In genomic region chr12:69239922-69240624, GRCh38 we compare ENCODE assay signal across 8 cellular contexts. TPM values are rescaled to one million over a fixed set of nuclear protein-coding genes. Genes with fewer than 3 reads are reported as not detected.
DNase-seq lines count a peak whose midpoint lies in the region; ATAC-seq and TF ChIP-seq lines count a peak whose summit lies in the region.

No MANE protein-coding gene starts in this region.

- H3K4me3 Mint-ChIP-seq in GM23338 (peak overlapping the region; percentile 93), activated B cell treated with CpG ODN at 0.5 μM for 24 hours (peak overlapping the region; percentile 99)

- peak; percentile 57 for ATAC-seq in GM23338
- ATAC-seq in activated B cell treated with CpG ODN at 0.5 μM for 24 hours (ENCODE audit: low read depth) = peak; percentile 23

- H3K36me3 ChIP-seq in GM23338 (ENCODE audit: insufficient read depth) (no peaks in the 10 kb centered on the region), Loucy (ENCODE audit: insufficient read depth, low read length) (no peaks in the 10 kb centered on the region)

- H3K9me2 ChIP-seq in GM23338 (ENCODE audit: insufficient read depth) = no peaks in the 10 kb centered on the region
- no peaks in the 10 kb centered on the region for H3K9me2 ChIP-seq in Loucy (replicated peaks; ENCODE audit: low read depth, low read length)

- H3K4me2 ChIP-seq in GM23338 (peak overlapping the region; percentile 91), Loucy (ENCODE audit: low read depth, low read length, poor library complexity, severe bottlenecking) (peak overlapping the region; percentile 87)

- H3K27ac ChIP-seq in GM23338 (ENCODE audit: low read depth) = peak overlapping the region; percentile 99

- peak overlapping the region; percentile 95 for H3K4me3 ChIP-seq in GM12864 (ENCODE audit: low read depth, low read length)
- peak overlapping the region; percentile 97 for H3K4me3 ChIP-seq in GM23338
- H3K4me3 ChIP-seq in Loucy (ENCODE audit: low read length, poor library complexity, severe bottlenecking) = peak overlapping the region; percentile 100

- CTCF ChIA-PET in activated B cell treated with CpG ODN at 0.5 μM for 24 hours (lab: Charles Lee) = interaction anchor here (2.1 kb wide), 1 partner anchor 83 kb away, joined by 7 read pairs; no protein-coding TSS in a partner anchor

- H4K20me1 ChIP-seq in GM23338 (replicated peaks; ENCODE audit: insufficient read depth) (peaks cover 43% of the 10 kb centered on the region), Loucy (ENCODE audit: insufficient read depth, low read length, poor library complexity, severe bottlenecking) (peaks cover 49% of the 10 kb centered on the region)

- H3K79me2 ChIP-seq in GM23338 (replicated peaks; ENCODE audit: insufficient read depth) (peaks cover 52% of the 10 kb centered on the region), Loucy (ENCODE audit: insufficient read depth, low read length) (peaks cover 64% of the 10 kb centered on the region)

- DNase-seq in GM12864 (ENCODE audit: low read depth) (no peak), GM23338 (ENCODE audit: low spot score) (peak; percentile 75), activated B cell treated with CpG ODN at 0.5 μM for 24 hours (peak; percentile 62), kidney tubule cell (ENCODE audit: low spot score) (peak; percentile 48), KG1 (lab: John Stamatoyannopoulos, UW) (no peak)
- peak; percentile 48 for DNase-seq in central memory CD4-positive, alpha-beta T cell
- peak; percentile 14 to 16 for DNase-seq in stimulated activated CD4-positive, alpha-beta T cell treated with anti-CD3 and anti-CD28 coated beads, Interleukin-15, amount 100 ng/mL, for 48 hours (ENCODE audit: low read depth in 2 of 2)

- H3K4me1 ChIP-seq in GM23338 (ENCODE audit: insufficient read depth) = peaks cover 37% of the 10 kb centered on the region
- peaks cover 38% of the 10 kb centered on the region for H3K4me1 ChIP-seq in Loucy (ENCODE audit: insufficient read depth, low read length, poor library complexity, severe bottlenecking)

- H3F3A ChIP-seq in GM23338 (replicated peaks; ENCODE audit: low read depth) (peaks cover 3% of the 10 kb centered on the region; the same call in 1 of the 2 replicates), Loucy (ENCODE audit: low read depth) (no peaks in the 10 kb centered on the region)

- peak overlapping the region; percentile 99 for H3K9ac ChIP-seq in Loucy (ENCODE audit: low read depth, low read length, poor library complexity, severe bottlenecking)

- H2AFZ ChIP-seq in GM23338 = peak overlapping the region; percentile 19; the same call in 1 of the 2 replicates
- peak overlapping the region; percentile 56 for H2AFZ ChIP-seq in Loucy (ENCODE audit: low read length)

- peak overlapping the region; percentile 99 for H3K27ac Mint-ChIP-seq in GM23338
- H3K27ac Mint-ChIP-seq in activated B cell treated with CpG ODN at 0.5 μM for 24 hours = peak overlapping the region; percentile 90

- TF ChIP-seq CTCF in GM12864 (IDR thresholded peaks at IDR 0.05; ENCODE audit: low read depth, low read length, missing control alignments) (no peak), GM23338 (conservative IDR thresholded peaks at IDR 0.05; ENCODE audit: low read depth in 2 of 2) (no peak), Loucy (conservative IDR thresholded peaks at IDR 0.05; ENCODE audit: low read length) (no peak), activated B cell treated with CpG ODN at 0.5 μM for 24 hours (IDR thresholded peaks at IDR 0.05) (no peak)

- H3K36me3 Mint-ChIP-seq in GM23338 (ENCODE audit: low read depth) (peaks cover 37% of the 10 kb centered on the region), activated B cell treated with CpG ODN at 0.5 μM for 24 hours (ENCODE audit: low read depth) (peaks cover 21% of the 10 kb centered on the region)

- POLR2A ChIA-PET in activated B cell treated with CpG ODN at 0.5 μM for 24 hours (lab: Charles Lee) = interaction anchor here (0.6 to 1.4 kb wide), 2 partner anchors 262 to 432 kb away, joined by 3 read pairs; partner anchors contain the start of gene MDM2

- peaks cover 39% of the 10 kb centered on the region for H3K4me1 Mint-ChIP-seq in GM23338
- peaks cover 54% of the 10 kb centered on the region for H3K4me1 Mint-ChIP-seq in activated B cell treated with CpG ODN at 0.5 μM for 24 hours

- H3K27me3 ChIP-seq in GM23338 (ENCODE audit: insufficient read depth) (no peaks in the 10 kb centered on the region), Loucy (ENCODE audit: insufficient read depth, low read length, poor library complexity, severe bottlenecking) (peaks cover 4% of the 10 kb centered on the region)

- H3K9me3 Mint-ChIP-seq in GM23338 = no peaks in the 10 kb centered on the region; the same call in 2 of the 3 replicates
- H3K9me3 Mint-ChIP-seq in activated B cell treated with CpG ODN at 0.5 μM for 24 hours = no peaks in the 10 kb centered on the region

- H3K27me3 Mint-ChIP-seq in GM23338 (ENCODE audit: insufficient read depth, low read depth, poor library complexity) (peaks cover 6% of the 10 kb centered on the region), activated B cell treated with CpG ODN at 0.5 μM for 24 hours (no peaks in the 10 kb centered on the region)

- intact Hi-C loops in activated B cell treated with CpG ODN at 0.5 μM for 24 hours (cut with micrococcal nuclease) = loop anchor here (1.0 to 5.0 kb wide), 11 partner anchors 83 to 1973 kb away; partner anchors contain the start of genes CAND1, CCT2, CNOT2 and CPM

- no peaks in the 10 kb centered on the region for H3K9me3 ChIP-seq in Loucy (ENCODE audit: insufficient read depth, low read depth, low read length)

TF ChIP-seq in GM23338, 12 proteins besides CTCF, POLR2A, EP300 and RAD21:
- TF ChIP-seq EZH2 (IDR thresholded peaks at IDR 0.05; ENCODE audit: low read depth, unreplicated experiment) = no peak
- TF ChIP-seq NANOG (IDR thresholded peaks at IDR 0.05; ENCODE audit: borderline replicate concordance) = no peak
- TF ChIP-seq REST (IDR thresholded peaks at IDR 0.05; ENCODE audit: unreplicated experiment) = no peak
- no peak for TF ChIP-seq ZNF114 (CRISPR knock-in tag; IDR thresholded peaks at IDR 0.05)
- no peak for TF ChIP-seq JUNB (IDR thresholded peaks at IDR 0.05; ENCODE audit: unreplicated experiment)
- TF ChIP-seq POLR2AphosphoS5 (IDR thresholded peaks at IDR 0.05; ENCODE audit: low read depth) = no peak
- no peak for TF ChIP-seq STAT1 (IDR thresholded peaks at IDR 0.05; ENCODE audit: unreplicated experiment)

RNA-seq across cellular contexts. Expression of gene CPSF6, which starts 0.7 kb away (rescaled TPM):
- total RNA-seq in GM23338 (2014; rRNA removed; shearing (Covaris generic)) = 80.7 and 85.9 TPM in 2 replicates
- 115 and 136 TPM in 2 replicates for polyA plus RNA-seq in GM23338 (2016; fragmentation: Nextera tagmentation; extraction: Ambion mirVana)
- 95.5 and 104 TPM in 2 replicates for total RNA-seq in activated B cell treated with CpG ODN at 0.5 μM for 24 hours

Comparison
In these comparisons a context has a peak if more than half of its experiments do, and no peak if none do; other contexts are left out.
1. DNase-seq: peak in GM23338 (single experiment), activated B cell treated with CpG ODN at 0.5 μM for 24 hours (single experiment), central memory CD4-positive, alpha-beta T cell (single experiment), kidney tubule cell (single experiment) and stimulated activated CD4-positive, alpha-beta T cell treated with anti-CD3 and anti-CD28 coated beads, Interleukin-15, amount 100 ng/mL, for 48 hours (2 of 2); none in GM12864 (single experiment) and KG1 (single experiment).
2. Peak in every context shown above with its lines, with median percentiles within 50 percentile points of each other: H3K4me3 ChIP-seq.